22 cellular contexts compared by ENCODE assay signal in genomic region chr6:165920896-165921671, GRCh38.
"Had no signal": no experiment of that assay in that cellular context is flagged by ENCODE, and none has a peak within 500 bp of the region (broad histone marks: within the 10 kb centered on the region; RNA-seq: fewer than 3 reads in every experiment).

No MANE protein-coding gene starts in this region.

- ATAC-seq: activated naive CD8-positive, alpha-beta T cell treated with anti-CD3 and anti-CD28 coated beads, Interleukin-2, amount 50 U/mL, for 24 hours; esophagus mucosa; foreskin keratinocyte; left ventricle myocardium superior; mucosa of descending colon; naive thymus-derived CD8-positive, alpha-beta T cell had no signal

- H3K4me3 ChIP-seq: coronary artery, mucosa of descending colon, transverse colon had no signal

- DNase-seq: activated B cell treated with CpG ODN at 0.5 μM for 24 hours; activated CD4-positive, alpha-beta T cell treated with anti-CD3 and anti-CD28 coated beads, Interleukin-2, amount 10 ng/mL, durations not matched to agents 24 days and 14 days; activated CD8-positive, alpha-beta memory T cell treated with anti-CD3 and anti-CD28 coated beads for 24 hours; activated naive CD4-positive, alpha-beta T cell treated with anti-CD3 and anti-CD28 coated beads for 36 hours; activated naive CD8-positive, alpha-beta T cell treated with anti-CD3 and anti-CD28 coated beads, Interleukin-2, amount 50 U/mL, for 24 hours; central memory CD4-positive, alpha-beta T cell; foreskin keratinocyte; kidney glomerular epithelial cell; left ventricle myocardium superior; mucosa of descending colon; naive thymus-derived CD8-positive, alpha-beta T cell; posterior cingulate gyrus; retina; stimulated activated CD4-positive, alpha-beta T cell treated with anti-CD3 and anti-CD28 coated beads, Interleukin-15, amount 100 ng/mL, for 24 hours; stimulated activated CD4-positive, alpha-beta T cell treated with anti-CD3 and anti-CD28 coated beads, Interleukin-4, amount 100 ng/mL, for 1 hour; stimulated activated naive CD4-positive, alpha-beta T cell treated with Interleukin-2 at 50 U/mL for 16 hours; T-helper 2 cell; transverse colon had no signal

- FAIRE-seq: astrocyte, TTC549 had no signal
